In the genomic region with DNA sequence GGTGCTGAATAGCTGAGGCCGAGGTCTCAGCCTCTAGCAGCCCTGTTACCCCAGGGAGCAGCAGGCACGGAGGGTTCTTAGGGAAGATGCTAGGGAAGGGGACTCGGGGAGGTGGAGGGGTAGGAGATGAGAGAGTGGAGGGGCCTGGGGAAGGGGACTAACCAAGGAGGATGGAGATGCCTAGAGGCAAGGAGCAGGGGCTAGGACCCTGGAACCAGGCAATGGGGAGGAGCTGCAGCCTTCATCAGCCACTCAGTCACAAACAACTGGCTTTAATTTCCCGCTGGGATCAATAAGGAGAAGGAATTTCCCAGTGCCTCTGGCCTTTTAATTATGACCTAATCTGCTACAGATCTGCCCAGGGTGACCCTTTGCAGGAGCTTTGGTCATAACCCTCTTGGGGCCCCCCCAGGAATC, we compare ENCODE assay signal across 14 cellular contexts. TPM values are rescaled to one million over a fixed set of nuclear protein-coding genes. Genes with fewer than 3 reads are reported as not detected.
A peak's percentile ranks its signal among the peaks of the same experiment; 100 is the strongest.
DNase-seq lines count a peak whose midpoint lies in the region; ATAC-seq and TF ChIP-seq lines count a peak whose summit lies in the region.
"Had no signal": no experiment of that assay in that cellular context is flagged by ENCODE, and none has a peak within 500 bp of the region (broad histone marks: within the 10 kb centered on the region; RNA-seq: fewer than 3 reads in every experiment).

No MANE protein-coding gene starts in this region.

- H3K4me3 ChIP-seq in breast epithelium, result no peak overlapping the region
- no peak overlapping the region for H3K4me3 ChIP-seq in mammary epithelial cell (replicated peaks in 1 of 3; ENCODE audit: insufficient read depth in 1 of 3, low read depth in 2 of 3, low read length in 3 of 3)
- H3K4me3 ChIP-seq in mesodermal cell (ENCODE audit: extremely low read depth, insufficient read depth, low read length, poor library complexity, severe bottlenecking), result no peak overlapping the region
- no peak overlapping the region for H3K4me3 ChIP-seq in vagina

- H3K79me2 ChIP-seq in mammary epithelial cell (ENCODE audit: insufficient read depth, low read length), result no peaks in the 10 kb centered on the region

- H3K4me3 Mint-ChIP-seq in effector memory CD8-positive, alpha-beta T cell, result no peak overlapping the region
- H3K4me3 Mint-ChIP-seq: T-helper 2 cell treated with Interferon-gamma antibody and Interleukin-4, amounts not matched to agents 5 μg/mL and 100 μg/mL, for 36 hours had no signal

- H3K27ac ChIP-seq in breast epithelium, result peak overlapping the region; percentile 92 to 94
- H3K27ac ChIP-seq in mammary epithelial cell (ENCODE audit: insufficient read depth, low read depth, low read length), result no peak overlapping the region
- peak overlapping the region; percentile 82 for H3K27ac ChIP-seq in mesodermal cell (ENCODE audit: low read depth, low read length, severe bottlenecking)
- H3K27ac ChIP-seq in vagina, result peak overlapping the region; percentile 95

- no peaks in the 10 kb centered on the region for H3K9me3 Mint-ChIP-seq in effector memory CD8-positive, alpha-beta T cell
- H3K9me3 Mint-ChIP-seq: T-helper 2 cell treated with Interferon-gamma antibody and Interleukin-4, amounts not matched to agents 5 μg/mL and 100 μg/mL, for 36 hours had no signal

- no peaks in the 10 kb centered on the region for H3K9me3 ChIP-seq in breast epithelium
- H3K9me3 ChIP-seq in mammary epithelial cell (replicated peaks; ENCODE audit: insufficient read depth, low read length), result no peaks in the 10 kb centered on the region
- H3K9me3 ChIP-seq in mesodermal cell (ENCODE audit: control insufficient read depth, low read length), result no peaks in the 10 kb centered on the region
- no peaks in the 10 kb centered on the region for H3K9me3 ChIP-seq in vagina
- H3K9me3 ChIP-seq: Caco-2 had no signal

- H3K27me3 ChIP-seq in breast epithelium, result no peaks in the 10 kb centered on the region
- no peaks in the 10 kb centered on the region for H3K27me3 ChIP-seq in mammary epithelial cell (ENCODE audit: insufficient read depth, low read length)
- H3K27me3 ChIP-seq in vagina, result no peaks in the 10 kb centered on the region

- H3K36me3 Mint-ChIP-seq in effector memory CD8-positive, alpha-beta T cell (ENCODE audit: insufficient read depth), result peaks cover 7% of the 10 kb centered on the region

- no peaks in the 10 kb centered on the region for H3K36me3 ChIP-seq in breast epithelium
- H3K36me3 ChIP-seq in mammary epithelial cell (ENCODE audit: insufficient read depth, low read length), result no peaks in the 10 kb centered on the region
- peaks cover 1% of the 10 kb centered on the region for H3K36me3 ChIP-seq in mesodermal cell (ENCODE audit: control insufficient read depth, insufficient read depth, low read length)
- H3K36me3 ChIP-seq in vagina, result no peaks in the 10 kb centered on the region

- peaks cover 6 to 15% of the 10 kb centered on the region in 2 donors for H3K27me3 Mint-ChIP-seq in effector memory CD8-positive, alpha-beta T cell

- intact Hi-C loops in breast epithelium (cut with DNase I; ENCODE audit: low total_unique reads) (no loop called here), mammary epithelial cell (cut with micrococcal nuclease) (no loop called here), vagina (cut with DNase I) (no loop called here)

- TF ChIP-seq CTCF in breast epithelium (IDR thresholded peaks at IDR 0.05) (no peak), mammary epithelial cell (conservative IDR thresholded peaks at IDR 0.05 in 1 of 2, IDR thresholded peaks at IDR 0.05 in 1 of 2; ENCODE audit: extremely low read depth in 1 of 2, insufficient read depth in 1 of 2, low read depth in 1 of 2, low read length in 2 of 2) (no peak), vagina (IDR thresholded peaks at IDR 0.05) (no peak)

- no peak overlapping the region for H2AFZ ChIP-seq in mammary epithelial cell (ENCODE audit: low read depth, low read length)

- H4K20me1 ChIP-seq in mammary epithelial cell (ENCODE audit: insufficient read depth, low read length), result no peaks in the 10 kb centered on the region

- H3K27ac Mint-ChIP-seq in effector memory CD8-positive, alpha-beta T cell, result peak overlapping the region; percentile 26 to 32

- no TSS peak for BruUV-seq in mammary epithelial cell (replicated peaks; lab: Mats Ljungman, UMichigan)

- no peak overlapping the region for H3K9ac ChIP-seq in mammary epithelial cell (ENCODE audit: insufficient read depth, low read length)

- DNase-seq in breast epithelium (ENCODE audit: low spot score in 2 of 2) (no peak), mammary epithelial cell (no peak), vagina (ENCODE audit: extremely low spot score in 2 of 2) (no peak)
- no peak for DNase-seq in effector memory CD8-positive, alpha-beta T cell
- DNase-seq: activated CD4-positive, alpha-beta T cell treated with anti-CD3 and anti-CD28 coated beads, Interleukin-2, amount 50 U/mL, for 1 hour; Caco-2; NCI-H1436; NCI-H510A had no signal

- 100% methylated on average over 3 of the region's 4 CpGs for WGBS in mammary epithelial cell (ENCODE audit: low coverage, missing lambda C conversion rate)
- 6 to 9% methylated on average over 1 to 2 of the region's 4 CpGs for WGBS in mesodermal cell (ENCODE audit: insufficient coverage in 2 of 2), 2 experiments

- no peak for TF ChIP-seq POLR2A in breast epithelium (IDR thresholded peaks at IDR 0.05)
- no peak for TF ChIP-seq POLR2A in vagina (IDR thresholded peaks at IDR 0.05)

- no peak for ATAC-seq in effector memory CD8-positive, alpha-beta T cell (replicated peaks)
- ATAC-seq in HG02678 (IDR thresholded peaks at IDR 0.05; ENCODE audit: unreplicated experiment) (no peak), HG03159 (IDR thresholded peaks at IDR 0.05; ENCODE audit: unreplicated experiment) (no peak), GM18511 (IDR thresholded peaks at IDR 0.05; ENCODE audit: unreplicated experiment) (no peak)
- ATAC-seq: right cardiac atrium had no signal

- in situ Hi-C loops in mammary epithelial cell (cut with MboI; ENCODE audit: low sequenced_read_pairs in 2 of 2), result no loop called here

- CTCF ChIA-PET in mammary epithelial cell (lab: Charles Lee; ENCODE audit: low non-redundant PET), result interaction anchor here (0.6 to 1.1 kb wide), 3 partner anchors 18 to 103 kb away, joined by 3 to 4 read pairs (median 4); no protein-coding TSS in a partner anchor

- no peak overlapping the region for H3K4me2 ChIP-seq in mammary epithelial cell (ENCODE audit: insufficient read depth, low read depth, low read length)

- H3K4me1 ChIP-seq in breast epithelium, result peaks cover 54 to 70% of the 10 kb centered on the region in 2 donors
- H3K4me1 ChIP-seq in mammary epithelial cell (ENCODE audit: insufficient read depth, low read length), result peaks cover 58% of the 10 kb centered on the region
- H3K4me1 ChIP-seq in mesodermal cell (ENCODE audit: control insufficient read depth, insufficient read depth, low read length, poor library complexity, severe bottlenecking), result peaks cover 65% of the 10 kb centered on the region
- H3K4me1 ChIP-seq in vagina, result peaks cover 100% of the 10 kb centered on the region

- H3K4me1 Mint-ChIP-seq in effector memory CD8-positive, alpha-beta T cell (ENCODE audit: low read depth in 2 of 2), result peaks cover 16 to 17% of the 10 kb centered on the region in 2 donors

- dilution Hi-C loops in mammary epithelial cell (cut with HindIII; ENCODE audit: low sequenced_read_pairs), result no loop called here

RNA-seq across cellular contexts. Expression of gene CRABP2, which starts 2.9 kb away (rescaled TPM):
- total RNA-seq in breast epithelium (10 to 100 TPM in 2 of 3 donors, 1 to 10 TPM in 1; 4.2 to 61.6 (median 28.2) TPM), mammary epithelial cell (10 to 100 TPM in 1 of 2 donors, 1 to 10 TPM in 1; 7.0 to 29.5 TPM), vagina (97.7 TPM)
- polyA plus RNA-seq in mammary epithelial cell, result 6.2 TPM
- polyA minus RNA-seq in mammary epithelial cell, result 1.3 TPM
- polyA plus RNA-seq in mesodermal cell (2013, experiment 1 of 2), result 675 TPM
- polyA plus RNA-seq in mesodermal cell (2013, experiment 2 of 2), result 571 TPM

RNA-seq across cellular contexts. Expression of gene METTL25B, which starts 20.0 kb away (rescaled TPM):
- total RNA-seq in breast epithelium, result 10 to 100 TPM; 15.5 to 41.3 (median 30.2) TPM
- total RNA-seq in mammary epithelial cell, result 10 to 100 TPM in 1 of 2 donors, 1 to 10 TPM in 1; 9.3 to 24.3 TPM
- polyA plus RNA-seq in mammary epithelial cell, result 10.5 TPM
- polyA minus RNA-seq in mammary epithelial cell, result 19.3 TPM
- 31.7 TPM for polyA plus RNA-seq in mesodermal cell (2013, experiment 1 of 2)
- 24.9 TPM for polyA plus RNA-seq in mesodermal cell (2013, experiment 2 of 2)
- total RNA-seq in vagina, result 17.7 TPM

RNA-seq across cellular contexts. Expression of gene ISG20L2, which starts 20.3 kb away (rescaled TPM):
- total RNA-seq in breast epithelium (10 to 100 TPM; 13.6 to 25.2 (median 21.0) TPM), mammary epithelial cell (10 to 100 TPM; 27.0 to 42.7 TPM), vagina (12.8 TPM)
- polyA plus RNA-seq in mammary epithelial cell, result 62.3 TPM
- 33.3 TPM for polyA minus RNA-seq in mammary epithelial cell
- polyA plus RNA-seq in mesodermal cell (2013, experiment 1 of 2), result 31.7 TPM
- 24.1 TPM for polyA plus RNA-seq in mesodermal cell (2013, experiment 2 of 2)

RNA-seq across cellular contexts. Expression of gene NES, which starts 31.0 kb away (rescaled TPM):
- total RNA-seq in breast epithelium (10 to 100 TPM in 2 of 3 donors, 1 to 10 TPM in 1; 9.9 to 28.5 (median 14.9) TPM), mammary epithelial cell (10 to 100 TPM in 1 of 2 donors, under 1 TPM in 1; 0.07 to 49.0 TPM), vagina (16.0 TPM)
- 0.06 TPM for polyA plus RNA-seq in mammary epithelial cell
- not detected for polyA minus RNA-seq in mammary epithelial cell
- 217 TPM for polyA plus RNA-seq in mesodermal cell (2013, experiment 1 of 2)
- polyA plus RNA-seq in mesodermal cell (2013, experiment 2 of 2), result 200 TPM

RNA-seq across cellular contexts. Expression of gene MRPL24, which starts 32.6 kb away (rescaled TPM):
- total RNA-seq in breast epithelium, result 10 to 100 TPM; 36.6 to 63.9 (median 63.8) TPM
- 10 to 100 TPM; 25.0 to 86.1 TPM for total RNA-seq in mammary epithelial cell
- polyA plus RNA-seq in mammary epithelial cell, result 121 TPM
- 34.3 TPM for polyA minus RNA-seq in mammary epithelial cell
- 42.2 TPM for polyA plus RNA-seq in mesodermal cell (2013, experiment 1 of 2)
- polyA plus RNA-seq in mesodermal cell (2013, experiment 2 of 2), result 38.4 TPM
- total RNA-seq in vagina, result 40.0 TPM
